8 cellular contexts compared by ENCODE assay signal in the genomic region with DNA sequence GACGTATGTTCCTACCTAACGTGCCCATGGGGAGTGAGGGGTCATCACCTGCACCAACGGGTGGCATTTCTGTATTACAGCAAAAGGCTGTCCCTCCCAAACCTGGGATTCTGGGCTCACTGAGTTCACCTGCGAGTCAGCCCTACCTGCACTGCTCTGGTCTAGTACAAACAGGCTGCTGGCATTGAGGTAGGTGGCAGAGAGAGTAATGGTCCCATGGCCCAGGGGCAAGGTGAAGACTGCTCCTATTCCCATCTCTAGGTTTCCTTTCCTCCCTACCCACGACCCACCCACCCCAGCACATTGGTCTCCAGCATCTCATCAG. TPM values are rescaled to one million over a fixed set of nuclear protein-coding genes. Genes with fewer than 3 reads are reported as not detected.
A peak's percentile ranks its signal among the peaks of the same experiment; 100 is the strongest.
DNase-seq lines count a peak whose midpoint lies in the region; ATAC-seq and TF ChIP-seq lines count a peak whose summit lies in the region.

No MANE protein-coding gene starts in this region.

- H3K36me3 ChIP-seq in breast epithelium (peaks cover 5% of the 10 kb centered on the region), mesenchymal stem cell (ENCODE audit: control insufficient read depth in 1 of 2, insufficient read depth in 2 of 2, low read depth in 1 of 2, low read length in 2 of 2) (peaks cover 24 to 37% of the 10 kb centered on the region in 2 experiments), urinary bladder (ENCODE audit: insufficient read depth) (peaks cover 6% of the 10 kb centered on the region)

- H4K91ac ChIP-seq in mesenchymal stem cell (ENCODE audit: low read length), result peak overlapping the region; percentile 79

- peak overlapping the region; percentile 70 to 91 for H3K27ac ChIP-seq in breast epithelium
- peak overlapping the region; percentile 52 for H3K27ac ChIP-seq in mesenchymal stem cell (ENCODE audit: low read length, poor library complexity, severe bottlenecking)
- H3K27ac ChIP-seq in urinary bladder (ENCODE audit: low read depth), result peak overlapping the region; percentile 47

- no peak for ATAC-seq in GM21786 (IDR thresholded peaks at IDR 0.05; ENCODE audit: unreplicated experiment)

- WGBS in mesenchymal stem cell, result 6% methylated on average over 5 of the region's 5 CpGs
- WGBS in urinary bladder, result 3% methylated on average over 5 of the region's 5 CpGs

- no peak overlapping the region for H2AK5ac ChIP-seq in mesenchymal stem cell (ENCODE audit: low read length, severe bottlenecking)

- peak; percentile 11 for DNase-seq in stimulated activated CD4-positive, alpha-beta T cell treated with anti-CD3 and anti-CD28 coated beads, Interleukin-15, amount 100 ng/mL, for 24 hours
- no peak for DNase-seq in stimulated activated CD4-positive, alpha-beta T cell treated with anti-CD3 and anti-CD28 coated beads, Interleukin-4, amount 100 ng/mL, for 24 hours
- DNase-seq in breast epithelium (ENCODE audit: low spot score in 2 of 2) (peak in 1 of 2 donors; percentile 25), mesenchymal stem cell (peak; percentile 3), GF-D8 (lab: John Stamatoyannopoulos, UW) (no peak), NAMALWA (ENCODE audit: low spot score) (no peak)

- H2BK120ac ChIP-seq in mesenchymal stem cell (ENCODE audit: low read depth, low read length), result peak overlapping the region; percentile 4

- H3K4me3 ChIP-seq in breast epithelium (peak overlapping the region; percentile 58 to 81 (median 65)), mesenchymal stem cell (ENCODE audit: insufficient read depth in 1 of 2, low read depth in 1 of 2, low read length in 2 of 2) (peak overlapping the region; percentile 73 to 86), urinary bladder (ENCODE audit: low read depth, low read length) (peak overlapping the region; percentile 53)

- H2BK5ac ChIP-seq in mesenchymal stem cell (ENCODE audit: low read depth, low read length, poor library complexity, severe bottlenecking), result no peak overlapping the region

- peak overlapping the region in 1 of 2 experiments; percentile 75 for H3K23ac ChIP-seq in mesenchymal stem cell (ENCODE audit: low read length in 2 of 2)

- H3K4me1 ChIP-seq in breast epithelium (no peaks in the 10 kb centered on the region), mesenchymal stem cell (ENCODE audit: control insufficient read depth, insufficient read depth, low read depth, low read length) (peaks cover 15% of the 10 kb centered on the region), urinary bladder (ENCODE audit: insufficient read depth) (no peaks in the 10 kb centered on the region)

- no peaks in the 10 kb centered on the region for H3K27me3 ChIP-seq in breast epithelium
- H3K27me3 ChIP-seq in mesenchymal stem cell (ENCODE audit: control insufficient read depth in 1 of 2, insufficient read depth in 1 of 2, low read length in 2 of 2), result no peaks in the 10 kb centered on the region

- peak overlapping the region; percentile 43 for H4K8ac ChIP-seq in mesenchymal stem cell (ENCODE audit: low read length)

- H3K9ac ChIP-seq in mesenchymal stem cell (ENCODE audit: low read length), result peak overlapping the region; percentile 90

- peak overlapping the region; percentile 81 for H3K4me2 ChIP-seq in mesenchymal stem cell (ENCODE audit: low read length, poor library complexity, severe bottlenecking)

- intact Hi-C loops in breast epithelium (cut with DNase I; ENCODE audit: low total_unique reads), result no loop called here

- H3K14ac ChIP-seq in mesenchymal stem cell (ENCODE audit: low read length in 2 of 2), result peak overlapping the region in 1 of 2 experiments; percentile 92

- H3K79me1 ChIP-seq in mesenchymal stem cell (replicated peaks; ENCODE audit: low read length, poor library complexity, severe bottlenecking), result peaks cover 15% of the 10 kb centered on the region

- peak overlapping the region in 1 of 2 experiments; percentile 64 for H3K4ac ChIP-seq in mesenchymal stem cell (ENCODE audit: low read depth in 1 of 2, low read length in 2 of 2)

- peak overlapping the region in 1 of 2 experiments; percentile 94 for H3K18ac ChIP-seq in mesenchymal stem cell (ENCODE audit: low read depth in 1 of 2, low read length in 2 of 2)

- TF ChIP-seq CTCF in breast epithelium (IDR thresholded peaks at IDR 0.05), result no peak

- peak overlapping the region; percentile 72 for H2AFZ ChIP-seq in mesenchymal stem cell (ENCODE audit: low read depth, low read length)

- no peak for TF ChIP-seq POLR2A in breast epithelium (IDR thresholded peaks at IDR 0.05)

- H3K9me3 ChIP-seq in breast epithelium (no peaks in the 10 kb centered on the region), mesenchymal stem cell (ENCODE audit: control insufficient read depth, low read length) (no peaks in the 10 kb centered on the region)

- no peak overlapping the region for H2BK15ac ChIP-seq in mesenchymal stem cell (ENCODE audit: low read depth, poor library complexity, severe bottlenecking)

- peak overlapping the region in 1 of 2 experiments; percentile 74 for H2BK12ac ChIP-seq in mesenchymal stem cell (ENCODE audit: low read length in 2 of 2)

RNA-seq across cellular contexts. Expression of gene SUOX, which starts 0.4 kb away (rescaled TPM):
- 10 to 100 TPM; 24.6 to 30.2 (median 29.9) TPM for total RNA-seq in breast epithelium
- polyA plus RNA-seq in mesenchymal stem cell (2013, experiment 1 of 2), result 15.7 TPM
- 14.2 TPM for polyA plus RNA-seq in mesenchymal stem cell (2013, experiment 2 of 2)
- total RNA-seq in urinary bladder, result 14.4 TPM
- polyA plus RNA-seq in urinary bladder, result 31.3 TPM

RNA-seq across cellular contexts. Expression of gene IKZF4, which starts 23.3 kb away (rescaled TPM):
- total RNA-seq in breast epithelium (1 to 10 TPM; 2.9 to 4.6 (median 4.2) TPM), urinary bladder (4.8 TPM)
- 10.6 TPM for polyA plus RNA-seq in mesenchymal stem cell (2013, experiment 1 of 2)
- 10.1 TPM for polyA plus RNA-seq in mesenchymal stem cell (2013, experiment 2 of 2)
- 8.0 TPM for polyA plus RNA-seq in urinary bladder

RNA-seq across cellular contexts. Expression of gene RAB5B, which starts 23.6 kb away (rescaled TPM):
- total RNA-seq in breast epithelium (10 to 100 TPM; 74.9 to 98.8 (median 75.7) TPM), urinary bladder (57.5 TPM)
- 108 TPM for polyA plus RNA-seq in mesenchymal stem cell (2013, experiment 1 of 2)
- 107 TPM for polyA plus RNA-seq in mesenchymal stem cell (2013, experiment 2 of 2)
- polyA plus RNA-seq in urinary bladder, result 114 TPM

RNA-seq across cellular contexts. Expression of gene CDK2, which starts 30.9 kb away (rescaled TPM):
- total RNA-seq in breast epithelium (10 to 100 TPM in 2 of 3 donors, 1 to 10 TPM in 1; 8.2 to 27.2 (median 27.1) TPM), urinary bladder (32.3 TPM)
- 24.1 TPM for polyA plus RNA-seq in mesenchymal stem cell (2013, experiment 1 of 2)
- 20.7 TPM for polyA plus RNA-seq in mesenchymal stem cell (2013, experiment 2 of 2)
- 33.6 TPM for polyA plus RNA-seq in urinary bladder

RNA-seq across cellular contexts. Expression of gene PMEL, which starts 31.7 kb away (rescaled TPM):
- total RNA-seq in breast epithelium, result 10 to 100 TPM in 1 of 3 donors, 1 to 10 TPM in 2; 4.7 to 18.7 (median 7.4) TPM
- polyA plus RNA-seq in mesenchymal stem cell (2013, experiment 1 of 2), result 0.26 TPM
- polyA plus RNA-seq in mesenchymal stem cell (2013, experiment 2 of 2), result 0.81 TPM
- 1.5 TPM for total RNA-seq in urinary bladder
- polyA plus RNA-seq in urinary bladder, result 0.89 TPM

Comparison
In these comparisons a context has a peak if more than half of its experiments do, and no peak if none do; other contexts are left out.
1. DNase-seq: peak in stimulated activated CD4-positive, alpha-beta T cell treated with anti-CD3 and anti-CD28 coated beads, Interleukin-15, amount 100 ng/mL, for 24 hours (single experiment) and mesenchymal stem cell (single experiment); none in stimulated activated CD4-positive, alpha-beta T cell treated with anti-CD3 and anti-CD28 coated beads, Interleukin-4, amount 100 ng/mL, for 24 hours (single experiment), GF-D8 (single experiment) and NAMALWA (single experiment).
2. Peak in every context shown above with its lines, with median percentiles within 50 percentile points of each other: H3K27ac ChIP-seq and H3K4me3 ChIP-seq.